ENCODE assay signal across 14 cellular contexts in genomic region chr3:37992271-37993066, GRCh38. TPM values are rescaled to one million over a fixed set of nuclear protein-coding genes. Genes with fewer than 3 reads are reported as not detected.
DNase-seq lines count a peak whose midpoint lies in the region; ATAC-seq and TF ChIP-seq lines count a peak whose summit lies in the region.
"Had no signal": no experiment of that assay in that cellular context is flagged by ENCODE, and none has a peak within 500 bp of the region (broad histone marks: within the 10 kb centered on the region; RNA-seq: fewer than 3 reads in every experiment).

No MANE protein-coding gene starts in this region.

- intact Hi-C loops in activated T-helper 2 cell treated with anti-CD3 and anti-CD28 coated beads, Interferon-gamma antibody, Interleukin-2, Interleukin-4, amounts not matched to agents 10 μg/mL and 5 μg/mL and 100 μg/mL, durations not matched to agents 14 hours and 24 hours and 36 hours (cut with micrococcal nuclease), result no loop called here
- intact Hi-C loops in left colon (cut with DNase I, micrococcal nuclease), result no loop called here

- no peak for TF ChIP-seq CTCF in RWPE1 (conservative IDR thresholded peaks at IDR 0.05; ENCODE audit: low read depth)

- H3K4me1 Mint-ChIP-seq in activated T-cell treated with anti-CD3 and anti-CD28 coated beads, Interleukin-2, amount 50 U/mL, for 24 hours (ENCODE audit: low read depth), result peaks cover 43% of the 10 kb centered on the region
- peaks cover 36% of the 10 kb centered on the region for H3K4me1 Mint-ChIP-seq in activated T-helper 2 cell treated with anti-CD3 and anti-CD28 coated beads, Interferon-gamma antibody, Interleukin-2, Interleukin-4, amounts not matched to agents 10 μg/mL and 5 μg/mL and 100 μg/mL, durations not matched to agents 14 hours and 24 hours and 36 hours (ENCODE audit: low read depth)
- peaks cover 47% of the 10 kb centered on the region for H3K4me1 Mint-ChIP-seq in stimulated activated effector memory CD8-positive, alpha-beta T cell treated with anti-CD3 and anti-CD28 coated beads, Interleukin-12 subunit alpha, Interleukin-12 subunit beta, amount 100 ng/mL, for 72 hours

- ATAC-seq in left colon, result peak; percentile 62
- ATAC-seq in stimulated activated effector memory CD8-positive, alpha-beta T cell treated with anti-CD3 and anti-CD28 coated beads, Interleukin-12 subunit alpha, Interleukin-12 subunit beta, amount 100 ng/mL, for 72 hours, result no peak

- CTCF ChIA-PET in RWPE1 (lab: Yijun Ruan, JAX), result no interaction called here

- peak; percentile 20 for DNase-seq in activated T-cell treated with anti-CD3 and anti-CD28 coated beads, Interleukin-2, amount 50 U/mL, for 24 hours
- DNase-seq in activated T-cell treated with anti-CD3 and anti-CD28 coated beads, Interleukin-2, amount 50 U/mL, for 48 hours, result no peak
- no peak for DNase-seq in activated T-helper 2 cell treated with anti-CD3 and anti-CD28 coated beads, Interferon-gamma antibody, Interleukin-2, Interleukin-4, amounts not matched to agents 10 μg/mL and 5 μg/mL and 100 μg/mL, durations not matched to agents 14 hours and 24 hours and 36 hours (ENCODE audit: low spot score)
- DNase-seq in left colon, result peak; percentile 68 to 87
- DNase-seq in stimulated activated effector memory CD8-positive, alpha-beta T cell treated with anti-CD3 and anti-CD28 coated beads, Interleukin-12 subunit alpha, Interleukin-12 subunit beta, amount 100 ng/mL, for 72 hours (ENCODE audit: low spot score in 2 of 2), result no peak
- no peak for DNase-seq in RWPE1 (ENCODE audit: low spot score)
- DNase-seq in nucleus accumbens (lab: John Stamatoyannopoulos, UW), result no peak
- no peak for DNase-seq in HAP-1 (ENCODE audit: low spot score in 2 of 2)
- DNase-seq: activated CD4-positive, alpha-beta T cell treated with anti-CD3 and anti-CD28 coated beads, Interleukin-2, amount 50 U/mL, for 4 hours; DMS79 treated with DMSO at 0.1 percent for 48 hours; NCI-H1105; NCI-H526 treated with DMSO at 0.1 percent for 48 hours; SK-N-SH; stimulated activated CD4-positive, alpha-beta T cell treated with anti-CD3 and anti-CD28 coated beads, Interleukin-4, amount 100 ng/mL, for 1 hour had no signal

- H3K4me3 Mint-ChIP-seq in activated T-cell treated with anti-CD3 and anti-CD28 coated beads, Interleukin-2, amount 50 U/mL, for 24 hours, result no peak overlapping the region
- H3K4me3 Mint-ChIP-seq in activated T-helper 2 cell treated with anti-CD3 and anti-CD28 coated beads, Interferon-gamma antibody, Interleukin-2, Interleukin-4, amounts not matched to agents 10 μg/mL and 5 μg/mL and 100 μg/mL, durations not matched to agents 14 hours and 24 hours and 36 hours (ENCODE audit: low read depth), result peak overlapping the region; percentile 83
- H3K4me3 Mint-ChIP-seq in stimulated activated effector memory CD8-positive, alpha-beta T cell treated with anti-CD3 and anti-CD28 coated beads, Interleukin-12 subunit alpha, Interleukin-12 subunit beta, amount 100 ng/mL, for 72 hours, result peak overlapping the region; percentile 94

- H3K27me3 Mint-ChIP-seq in activated T-cell treated with anti-CD3 and anti-CD28 coated beads, Interleukin-2, amount 50 U/mL, for 24 hours, result no peaks in the 10 kb centered on the region
- no peaks in the 10 kb centered on the region for H3K27me3 Mint-ChIP-seq in activated T-helper 2 cell treated with anti-CD3 and anti-CD28 coated beads, Interferon-gamma antibody, Interleukin-2, Interleukin-4, amounts not matched to agents 10 μg/mL and 5 μg/mL and 100 μg/mL, durations not matched to agents 14 hours and 24 hours and 36 hours (ENCODE audit: low read depth)

- H3K4me3 ChIP-seq in HAP-1, result no peak overlapping the region

- peaks cover 30% of the 10 kb centered on the region for H3K36me3 Mint-ChIP-seq in activated T-cell treated with anti-CD3 and anti-CD28 coated beads, Interleukin-2, amount 50 U/mL, for 24 hours (ENCODE audit: low read depth)
- peaks cover 20% of the 10 kb centered on the region for H3K36me3 Mint-ChIP-seq in activated T-helper 2 cell treated with anti-CD3 and anti-CD28 coated beads, Interferon-gamma antibody, Interleukin-2, Interleukin-4, amounts not matched to agents 10 μg/mL and 5 μg/mL and 100 μg/mL, durations not matched to agents 14 hours and 24 hours and 36 hours (ENCODE audit: low read depth)
- H3K36me3 Mint-ChIP-seq in stimulated activated effector memory CD8-positive, alpha-beta T cell treated with anti-CD3 and anti-CD28 coated beads, Interleukin-12 subunit alpha, Interleukin-12 subunit beta, amount 100 ng/mL, for 72 hours, result peaks cover 21% of the 10 kb centered on the region

- no peaks in the 10 kb centered on the region for H3K9me3 Mint-ChIP-seq in activated T-cell treated with anti-CD3 and anti-CD28 coated beads, Interleukin-2, amount 50 U/mL, for 24 hours
- no peaks in the 10 kb centered on the region for H3K9me3 Mint-ChIP-seq in activated T-helper 2 cell treated with anti-CD3 and anti-CD28 coated beads, Interferon-gamma antibody, Interleukin-2, Interleukin-4, amounts not matched to agents 10 μg/mL and 5 μg/mL and 100 μg/mL, durations not matched to agents 14 hours and 24 hours and 36 hours
- no peaks in the 10 kb centered on the region for H3K9me3 Mint-ChIP-seq in stimulated activated effector memory CD8-positive, alpha-beta T cell treated with anti-CD3 and anti-CD28 coated beads, Interleukin-12 subunit alpha, Interleukin-12 subunit beta, amount 100 ng/mL, for 72 hours

- H3K36me3 ChIP-seq in HAP-1 (replicated peaks), result peaks cover 3% of the 10 kb centered on the region

- peaks cover 14% of the 10 kb centered on the region for H3K4me1 ChIP-seq in HAP-1

- in situ Hi-C loops in HAP-1 (cut with MboI; ENCODE audit: low sequenced_read_pairs), result no loop called here

- H3K27ac ChIP-seq in RWPE1, result no peak overlapping the region

- H3K27ac Mint-ChIP-seq in activated T-cell treated with anti-CD3 and anti-CD28 coated beads, Interleukin-2, amount 50 U/mL, for 24 hours, result peak overlapping the region; percentile 27
- no peak overlapping the region for H3K27ac Mint-ChIP-seq in activated T-helper 2 cell treated with anti-CD3 and anti-CD28 coated beads, Interferon-gamma antibody, Interleukin-2, Interleukin-4, amounts not matched to agents 10 μg/mL and 5 μg/mL and 100 μg/mL, durations not matched to agents 14 hours and 24 hours and 36 hours
- H3K27ac Mint-ChIP-seq in stimulated activated effector memory CD8-positive, alpha-beta T cell treated with anti-CD3 and anti-CD28 coated beads, Interleukin-12 subunit alpha, Interleukin-12 subunit beta, amount 100 ng/mL, for 72 hours, result peak overlapping the region; percentile 98

- POLR2A ChIA-PET in RWPE1 (lab: Yijun Ruan, JAX; ENCODE audit: low non-redundant PET), result no interaction called here

- H3K27me3 ChIP-seq in HAP-1 (ENCODE audit: low read depth), result no peaks in the 10 kb centered on the region

- H3K9me3 ChIP-seq in HAP-1, result no peaks in the 10 kb centered on the region
- H3K9me3 ChIP-seq: SK-N-SH had no signal

RNA-seq across cellular contexts. Expression of gene VILL, which starts 1.9 kb away (rescaled TPM):
- total RNA-seq in activated T-helper 2 cell treated with anti-CD3 and anti-CD28 coated beads, Interferon-gamma antibody, Interleukin-2, Interleukin-4, amounts not matched to agents 10 μg/mL and 5 μg/mL and 100 μg/mL, durations not matched to agents 14 hours and 24 hours and 36 hours, result 11.8 and 12.8 TPM in 2 replicates
- 100 to 1,000 TPM; 174 to 184 TPM for total RNA-seq in left colon

RNA-seq across cellular contexts. Expression of gene PLCD1, which starts 37.0 kb away (rescaled TPM):
- 4.3 and 6.9 TPM in 2 replicates for total RNA-seq in activated T-helper 2 cell treated with anti-CD3 and anti-CD28 coated beads, Interferon-gamma antibody, Interleukin-2, Interleukin-4, amounts not matched to agents 10 μg/mL and 5 μg/mL and 100 μg/mL, durations not matched to agents 14 hours and 24 hours and 36 hours
- total RNA-seq in left colon, result 100 to 1,000 TPM in 1 of 2 donors, 10 to 100 TPM in 1; 80.2 to 114 TPM

RNA-seq across cellular contexts. Expression of gene DLEC1, which starts 46.5 kb away (rescaled TPM):
- 0.02 and 0.16 TPM in 2 replicates for total RNA-seq in activated T-helper 2 cell treated with anti-CD3 and anti-CD28 coated beads, Interferon-gamma antibody, Interleukin-2, Interleukin-4, amounts not matched to agents 10 μg/mL and 5 μg/mL and 100 μg/mL, durations not matched to agents 14 hours and 24 hours and 36 hours
- 1 to 10 TPM; 1.5 to 2.1 TPM for total RNA-seq in left colon

Comparison
In these comparisons a context has a peak if more than half of its experiments do, and no peak if none do; other contexts are left out.
1. DNase-seq: peak in activated T-cell treated with anti-CD3 and anti-CD28 coated beads, Interleukin-2, amount 50 U/mL, for 24 hours (single experiment) and left colon (2 of 2); none in activated T-cell treated with anti-CD3 and anti-CD28 coated beads, Interleukin-2, amount 50 U/mL, for 48 hours (0 of 2), activated T-helper 2 cell treated with anti-CD3 and anti-CD28 coated beads, Interferon-gamma antibody, Interleukin-2, Interleukin-4, amounts not matched to agents 10 μg/mL and 5 μg/mL and 100 μg/mL, durations not matched to agents 14 hours and 24 hours and 36 hours (single experiment), stimulated activated effector memory CD8-positive, alpha-beta T cell treated with anti-CD3 and anti-CD28 coated beads, Interleukin-12 subunit alpha, Interleukin-12 subunit beta, amount 100 ng/mL, for 72 hours (0 of 2), RWPE1 (single experiment), nucleus accumbens (0 of 56) and HAP-1 (0 of 2).
2. RNA of gene VILL, which starts 1.9 kb away (total RNA-seq): 174 to 184 TPM in left colon; 11.8 to 12.8 TPM in activated T-helper 2 cell treated with anti-CD3 and anti-CD28 coated beads, Interferon-gamma antibody, Interleukin-2, Interleukin-4, amounts not matched to agents 10 μg/mL and 5 μg/mL and 100 μg/mL, durations not matched to agents 14 hours and 24 hours and 36 hours; every median in the first group is over 10 times any median in the second.
3. RNA of gene PLCD1, which starts 37.0 kb away (total RNA-seq): 80.2 to 114 TPM in left colon; 4.3 to 6.9 TPM in activated T-helper 2 cell treated with anti-CD3 and anti-CD28 coated beads, Interferon-gamma antibody, Interleukin-2, Interleukin-4, amounts not matched to agents 10 μg/mL and 5 μg/mL and 100 μg/mL, durations not matched to agents 14 hours and 24 hours and 36 hours; every median in the first group is over 10 times any median in the second.